Comparison of ENCODE assay signal across 8 cellular contexts in the genomic region with DNA sequence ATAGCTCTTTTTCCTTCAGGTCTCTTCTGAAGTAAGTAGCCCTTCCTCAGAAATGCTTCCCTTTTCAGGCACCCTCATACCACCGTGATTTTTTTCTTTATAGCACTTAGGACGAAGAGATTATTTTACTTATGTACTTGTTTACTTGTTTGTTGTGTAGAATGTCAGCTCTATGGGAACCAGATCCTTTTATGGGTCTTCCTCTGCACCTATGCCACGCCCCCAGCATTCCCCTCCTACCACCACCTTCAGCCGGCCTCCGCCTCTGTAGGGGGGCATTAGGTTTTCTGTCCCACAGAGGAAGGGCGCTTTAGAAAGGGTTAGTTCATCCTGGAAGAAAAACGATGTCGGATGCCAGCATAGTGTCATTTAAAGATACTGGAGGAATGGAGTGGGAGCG. TPM values are rescaled to one million over a fixed set of nuclear protein-coding genes. Genes with fewer than 3 reads are reported as not detected.
DNase-seq lines count a peak whose midpoint lies in the region; ATAC-seq and TF ChIP-seq lines count a peak whose summit lies in the region.

No MANE protein-coding gene starts in this region.

- intact Hi-C loops in CD8-positive, alpha-beta T cell (cut with DNase I, micrococcal nuclease): loop anchor here (5.0 to 10.0 kb wide), 3 partner anchors 79 to 532 kb away; partner anchors contain the start of gene MTAP (in 1 of the 2)
- intact Hi-C loops in vagina (cut with DNase I): no loop called here

- POLR2A ChIA-PET in CD8-positive, alpha-beta T cell (lab: Charles Lee): no interaction called here

- peaks cover 10% of the 10 kb centered on the region for H3K27me3 ChIP-seq in CD8-positive, alpha-beta T cell (ENCODE audit: insufficient read depth, low read length)
- H3K27me3 ChIP-seq in HL-60 (ENCODE audit: insufficient read depth, poor library complexity, severe bottlenecking) (no peaks in the 10 kb centered on the region), SJCRH30 (no peaks in the 10 kb centered on the region), vagina (no peaks in the 10 kb centered on the region)

- peaks cover 20% of the 10 kb centered on the region for H3K27me3 Mint-ChIP-seq in CD8-positive, alpha-beta T cell (ENCODE audit: low read depth)
- H3K27me3 Mint-ChIP-seq in glutamatergic neuron (ENCODE audit: unreplicated experiment): peaks cover 21% of the 10 kb centered on the region

- no peak for TF ChIP-seq CTCF in CD8-positive, alpha-beta T cell (IDR thresholded peaks at IDR 0.05)
- TF ChIP-seq CTCF in HL-60 (IDR thresholded peaks at IDR 0.05; ENCODE audit: insufficient read depth, low read length) (no peak), glutamatergic neuron (IDR thresholded peaks at IDR 0.05; ENCODE audit: partially characterized antibody, unreplicated experiment) (no peak), vagina (IDR thresholded peaks at IDR 0.05) (no peak)

- peak overlapping the region; percentile 96 for H3K4me3 Mint-ChIP-seq in CD8-positive, alpha-beta T cell
- H3K4me3 Mint-ChIP-seq in glutamatergic neuron (ENCODE audit: unreplicated experiment): peak overlapping the region; percentile 95

- H3K27ac ChIP-seq in CD8-positive, alpha-beta T cell (ENCODE audit: low read depth, low read length): no peak overlapping the region
- H3K27ac ChIP-seq in HL-60 (replicated peaks): peak overlapping the region; percentile 98
- peak overlapping the region; percentile 95 for H3K27ac ChIP-seq in SJCRH30
- H3K27ac ChIP-seq in vagina: no peak overlapping the region

- H3K4me1 ChIP-seq in CD8-positive, alpha-beta T cell (ENCODE audit: insufficient read depth, low read length): peaks cover 10% of the 10 kb centered on the region
- H3K4me1 ChIP-seq in SJCRH30: peaks cover 10% of the 10 kb centered on the region; the same call in 1 of the 2 replicates
- peaks cover 11% of the 10 kb centered on the region for H3K4me1 ChIP-seq in vagina

- CTCF ChIA-PET in CD8-positive, alpha-beta T cell (lab: Charles Lee): interaction anchor here (2.3 to 7.5 kb wide), 2 partner anchors 13 to 41 kb away, joined by 7 to 43 read pairs; partner anchors contain the start of gene CDKN2B

- no peak for DNase-seq in CD8-positive, alpha-beta T cell
- DNase-seq in HL-60 (ENCODE audit: low read depth in 1 of 2, low spot score in 1 of 2) (no peak), SJCRH30 (peak; percentile 52 to 65), glutamatergic neuron (no peak), vagina (ENCODE audit: extremely low spot score in 2 of 2) (no peak)

- peaks cover 14% of the 10 kb centered on the region for H3K4me1 Mint-ChIP-seq in CD8-positive, alpha-beta T cell (ENCODE audit: low read depth)
- H3K4me1 Mint-ChIP-seq in glutamatergic neuron (ENCODE audit: low read depth, unreplicated experiment): no peaks in the 10 kb centered on the region

- no peak overlapping the region for H3K4me3 ChIP-seq in CD8-positive, alpha-beta T cell (ENCODE audit: low read depth, low read length)
- peak overlapping the region; percentile 68 for H3K4me3 ChIP-seq in HL-60 (replicated peaks; ENCODE audit: insufficient read depth, low read length)
- H3K4me3 ChIP-seq in SJCRH30: peak overlapping the region; percentile 96
- H3K4me3 ChIP-seq in vagina: no peak overlapping the region

- no peak for ATAC-seq in CD8-positive, alpha-beta T cell
- ATAC-seq in HG03095 (IDR thresholded peaks at IDR 0.05; ENCODE audit: unreplicated experiment): no peak
- no peak for ATAC-seq in HG02623 (IDR thresholded peaks at IDR 0.05; ENCODE audit: unreplicated experiment)
- no peak for ATAC-seq in HG03135 (IDR thresholded peaks at IDR 0.05; ENCODE audit: unreplicated experiment)

- no peak overlapping the region for H3K27ac Mint-ChIP-seq in CD8-positive, alpha-beta T cell
- no peak overlapping the region for H3K27ac Mint-ChIP-seq in glutamatergic neuron (ENCODE audit: unreplicated experiment)

- H3K9me3 ChIP-seq in CD8-positive, alpha-beta T cell (ENCODE audit: low read length): no peaks in the 10 kb centered on the region
- H3K9me3 ChIP-seq in SJCRH30 (replicated peaks) (no peaks in the 10 kb centered on the region), vagina (no peaks in the 10 kb centered on the region)

- H3K36me3 Mint-ChIP-seq in CD8-positive, alpha-beta T cell: peaks cover 5% of the 10 kb centered on the region
- H3K36me3 Mint-ChIP-seq in glutamatergic neuron (ENCODE audit: unreplicated experiment): no peaks in the 10 kb centered on the region

- no peak for TF ChIP-seq POLR2A in vagina (IDR thresholded peaks at IDR 0.05)

- no peaks in the 10 kb centered on the region for H3K9me3 Mint-ChIP-seq in CD8-positive, alpha-beta T cell
- no peaks in the 10 kb centered on the region for H3K9me3 Mint-ChIP-seq in glutamatergic neuron (ENCODE audit: unreplicated experiment)

- no peaks in the 10 kb centered on the region for H3K36me3 ChIP-seq in CD8-positive, alpha-beta T cell (ENCODE audit: insufficient read depth, low read length)
- no peaks in the 10 kb centered on the region; the same call in 1 of the 2 replicates for H3K36me3 ChIP-seq in SJCRH30
- no peaks in the 10 kb centered on the region for H3K36me3 ChIP-seq in vagina

RNA-seq across cellular contexts. Expression of gene CDKN2B-AS1, which starts 1.8 kb away (rescaled TPM):
- under 1 TPM in 1 of 2 experiments, not detected in 1; 0.71 TPM for total RNA-seq in CD8-positive, alpha-beta T cell
- total RNA-seq in SJCRH30 (2014; rRNA removed; shearing (Covaris generic)): 8.4 TPM in 2 replicates
- not detected for total RNA-seq in glutamatergic neuron (ENCODE audit: unreplicated experiment)
- 5.9 TPM for total RNA-seq in vagina

RNA-seq across cellular contexts. Expression of gene CDKN2A, which starts 2.2 kb away (rescaled TPM):
- total RNA-seq in CD8-positive, alpha-beta T cell: 1 to 10 TPM in 1 of 2 experiments, under 1 TPM in 1; 0.95 to 1.7 TPM
- 107 and 128 TPM in 2 replicates for total RNA-seq in SJCRH30 (2014; rRNA removed; shearing (Covaris generic))
- total RNA-seq in glutamatergic neuron (ENCODE audit: unreplicated experiment): not detected
- 25.8 TPM for total RNA-seq in vagina

RNA-seq across cellular contexts. Expression of gene CDKN2B, which starts 12.7 kb away (rescaled TPM):
- total RNA-seq in CD8-positive, alpha-beta T cell: not detected
- total RNA-seq in SJCRH30 (2014; rRNA removed; shearing (Covaris generic)): 1.3 TPM in 2 replicates
- total RNA-seq in glutamatergic neuron (ENCODE audit: unreplicated experiment): 0.93 TPM
- total RNA-seq in vagina: 67.0 TPM

Comparison
In these comparisons a context has a peak if more than half of its experiments do, and no peak if none do; other contexts are left out.
1. DNase-seq: peak in SJCRH30 (2 of 2); none in CD8-positive, alpha-beta T cell (0 of 7), HL-60 (0 of 2), glutamatergic neuron (single experiment) and vagina (0 of 2).
2. H3K27ac ChIP-seq: peak in HL-60 (single experiment) and SJCRH30 (single experiment); none in CD8-positive, alpha-beta T cell (single experiment) and vagina (single experiment).
3. H3K4me3 ChIP-seq: peak in HL-60 (single experiment) and SJCRH30 (single experiment); none in CD8-positive, alpha-beta T cell (single experiment) and vagina (0 of 2).
4. RNA of gene CDKN2B, which starts 12.7 kb away (total RNA-seq): 67.0 TPM in vagina (single experiment); 1.3 TPM in SJCRH30, 0.93 TPM in glutamatergic neuron (single experiment) and not detected in CD8-positive, alpha-beta T cell; every median in the first group is over 10 times any median in the second.